In the genomic region with DNA sequence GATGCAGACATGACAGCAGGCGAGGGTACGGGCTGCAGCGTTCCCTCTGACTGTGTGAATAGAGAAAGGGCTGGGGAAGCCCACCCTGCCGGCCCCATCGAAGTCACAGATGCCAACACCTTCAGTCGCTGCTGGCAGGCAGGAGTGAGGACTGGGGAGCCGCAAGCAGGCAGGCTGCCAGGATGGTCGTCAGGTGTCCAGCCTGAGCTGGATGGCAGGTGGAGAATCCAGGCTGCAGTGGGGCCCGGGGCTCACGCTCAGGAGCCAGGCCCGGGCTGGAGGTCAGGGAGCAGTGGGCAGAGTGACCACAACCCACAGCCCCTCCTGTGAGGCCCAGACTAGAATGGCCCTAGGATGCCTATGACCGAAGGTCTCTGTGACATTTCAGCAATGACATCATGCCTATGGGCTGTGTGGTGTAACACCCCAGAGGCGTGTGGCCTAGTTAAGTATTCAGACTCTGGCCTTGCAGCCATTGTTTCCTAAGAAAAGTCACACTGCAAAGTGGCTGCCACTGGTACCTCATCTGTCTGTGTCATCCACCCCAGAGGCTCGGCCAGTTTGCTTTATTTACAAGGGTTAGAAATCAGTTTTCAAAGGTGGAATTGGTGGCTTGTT, we compare ENCODE assay signal across 26 cellular contexts. TPM values are rescaled to one million over a fixed set of nuclear protein-coding genes. Genes with fewer than 3 reads are reported as not detected.
DNase-seq lines count a peak whose midpoint lies in the region; ATAC-seq, FAIRE-seq and TF ChIP-seq lines count a peak whose summit lies in the region.
"Had no signal": no experiment of that assay in that cellular context is flagged by ENCODE, and none has a peak within 500 bp of the region (broad histone marks: within the 10 kb centered on the region; RNA-seq: fewer than 3 reads in every experiment).

No MANE protein-coding gene starts in this region.

- H3K9ac ChIP-seq in GM12878 (ENCODE audit: control insufficient read depth, insufficient read depth, low read length) (no peak overlapping the region), kidney (ENCODE audit: low read length in 2 of 2) (no peak overlapping the region)

- no peak for TF ChIP-seq POLR2A in GM12878 (IDR thresholded peaks at IDR 0.05; ENCODE audit: low read depth, low read length)

- ATAC-seq in natural killer cell treated with Interleukin-12 subunit alpha and Interleukin-12 subunit beta and Interleukin-15 and Interleukin-18, amount 100 ng/mL, for 72 hours: no peak
- ATAC-seq in natural killer cell: no peak
- peak; percentile 69 for ATAC-seq in GM12878
- ATAC-seq in HG02973 (IDR thresholded peaks at IDR 0.05; ENCODE audit: unreplicated experiment): no peak
- ATAC-seq in GM21381 (IDR thresholded peaks at IDR 0.05; ENCODE audit: unreplicated experiment): no peak
- ATAC-seq: activated T-helper 17 cell treated with anti-CD3 and anti-CD28 coated beads, Interleukin-2, amount 50 U/mL, for 72 hours had no signal

- no peak for FAIRE-seq in GM12878 (lab: Jason Lieb, UNC)
- no peak for FAIRE-seq in kidney (lab: Jason Lieb, UNC)
- FAIRE-seq: GM12892 had no signal

- H3K27me3 Mint-ChIP-seq in natural killer cell treated with Interleukin-12 subunit alpha and Interleukin-12 subunit beta and Interleukin-15 and Interleukin-18, amount 100 ng/mL, for 72 hours: peaks cover 5 to 12% of the 10 kb centered on the region in 2 donors
- H3K27me3 Mint-ChIP-seq in natural killer cell (ENCODE audit: low read depth in 2 of 2): peaks cover 0 to 5% of the 10 kb centered on the region in 2 donors
- H3K27me3 Mint-ChIP-seq: activated naive CD8-positive, alpha-beta T cell had no signal

- H4K20me1 ChIP-seq in GM12878 (ENCODE audit: control insufficient read depth, insufficient read depth): no peaks in the 10 kb centered on the region; the same call in 1 of the 2 replicates

- WGBS in GM12878 (ENCODE audit: insufficient coverage, insufficient replicate concordance, low lambda C conversion rate, missing lambda C conversion rate): 34% methylated on average over 14 of the region's 14 CpGs

- no peaks in the 10 kb centered on the region for H3K4me1 Mint-ChIP-seq in natural killer cell treated with Interleukin-12 subunit alpha and Interleukin-12 subunit beta and Interleukin-15 and Interleukin-18, amount 100 ng/mL, for 72 hours (ENCODE audit: low read depth in 2 of 2)
- no peaks in the 10 kb centered on the region for H3K4me1 Mint-ChIP-seq in natural killer cell
- H3K4me1 Mint-ChIP-seq: activated T-helper 17 cell treated with anti-CD3 and anti-CD28 coated beads, Interleukin-2, amount 50 U/mL, for 72 hours; CD4-positive, alpha-beta memory T cell had no signal

- no peak for TF ChIP-seq EP300 in GM12878 (IDR thresholded peaks at IDR 0.05; ENCODE audit: borderline replicate concordance in 1 of 2, control insufficient read depth in 1 of 2, low read depth in 2 of 2, low read length in 2 of 2)

- H3K36me3 ChIP-seq in GM12878 (ENCODE audit: control insufficient read depth in 2 of 2, insufficient read depth in 2 of 2, low read length in 1 of 2): no peaks in the 10 kb centered on the region
- H3K36me3 ChIP-seq in kidney (ENCODE audit: control insufficient read depth in 1 of 2, insufficient read depth in 2 of 2, low read length in 2 of 2): no peaks in the 10 kb centered on the region
- H3K36me3 ChIP-seq: esophagus squamous epithelium, ovary, tibial nerve had no signal

- H3K79me2 ChIP-seq in GM12878 (ENCODE audit: control insufficient read depth, insufficient read depth, low read length): no peaks in the 10 kb centered on the region

- H3K4me3 Mint-ChIP-seq in natural killer cell treated with Interleukin-12 subunit alpha and Interleukin-12 subunit beta and Interleukin-15 and Interleukin-18, amount 100 ng/mL, for 72 hours: no peak overlapping the region
- no peak overlapping the region for H3K4me3 Mint-ChIP-seq in natural killer cell
- H3K4me3 Mint-ChIP-seq: activated naive CD8-positive, alpha-beta T cell; activated T-helper 17 cell treated with anti-CD3 and anti-CD28 coated beads, Interleukin-2, amount 50 U/mL, for 72 hours; CD4-positive, alpha-beta memory T cell had no signal

- H2AFZ ChIP-seq in GM12878 (ENCODE audit: control insufficient read depth, low read depth, low read length): no peak overlapping the region

- CTCF ChIA-PET in GM12878 (lab: Yijun Ruan, JAX): no interaction called here

- POLR2A ChIA-PET in GM12878 (lab: Charles Lee): interaction anchor here (1.0 to 3.1 kb wide), 5 partner anchors 9 to 779 kb away, joined by 3 to 20 read pairs (median 3); no protein-coding TSS in a partner anchor

- H3K27me3 ChIP-seq in GM12878 (replicated peaks in 1 of 2; ENCODE audit: control insufficient read depth in 2 of 2, insufficient read depth in 2 of 2, low read length in 1 of 2): no peaks in the 10 kb centered on the region
- H3K27me3 ChIP-seq: ovary, tibial nerve had no signal

- RAD21 ChIA-PET in GM12878 (lab: Charles Lee; ENCODE audit: unreplicated experiment): interaction anchor here (1.2 to 3.9 kb wide), 2 partner anchors 14 to 20 kb away, joined by 3 to 48 read pairs; no protein-coding TSS in a partner anchor

- no peak overlapping the region for H3K27ac Mint-ChIP-seq in natural killer cell treated with Interleukin-12 subunit alpha and Interleukin-12 subunit beta and Interleukin-15 and Interleukin-18, amount 100 ng/mL, for 72 hours
- H3K27ac Mint-ChIP-seq in natural killer cell: no peak overlapping the region
- H3K27ac Mint-ChIP-seq: activated naive CD8-positive, alpha-beta T cell; activated T-helper 17 cell treated with anti-CD3 and anti-CD28 coated beads, Interleukin-2, amount 50 U/mL, for 72 hours; CD4-positive, alpha-beta memory T cell had no signal

- no peak overlapping the region for H3K27ac ChIP-seq in GM12878 (ENCODE audit: control insufficient read depth, insufficient read depth)
- no peak overlapping the region for H3K27ac ChIP-seq in kidney (ENCODE audit: low read depth in 2 of 2, low read length in 2 of 2)
- H3K27ac ChIP-seq: esophagus squamous epithelium, ovary, tibial nerve had no signal

- H3K4me1 ChIP-seq in GM12878 (ENCODE audit: control insufficient read depth, insufficient read depth, low read length) (no peaks in the 10 kb centered on the region), kidney (ENCODE audit: control insufficient read depth in 1 of 2, insufficient read depth in 1 of 2, low read depth in 1 of 2, low read length in 2 of 2) (no peaks in the 10 kb centered on the region)
- H3K4me1 ChIP-seq: esophagus squamous epithelium, tibial nerve had no signal

- no peaks in the 10 kb centered on the region for H3K9me3 Mint-ChIP-seq in natural killer cell treated with Interleukin-12 subunit alpha and Interleukin-12 subunit beta and Interleukin-15 and Interleukin-18, amount 100 ng/mL, for 72 hours
- H3K9me3 Mint-ChIP-seq in natural killer cell: no peaks in the 10 kb centered on the region

- TF ChIP-seq CTCF in natural killer cell (IDR thresholded peaks at IDR 0.05) (no peak), GM12878 (IDR thresholded peaks at IDR 0.05 in 2 of 3, conservative IDR thresholded peaks at IDR 0.05 in 1 of 3; ENCODE audit: control insufficient read depth in 2 of 3, extremely low read depth in 1 of 3, insufficient read depth in 1 of 3, low read depth in 3 of 3, low read length in 3 of 3) (no peak), kidney (IDR thresholded peaks at IDR 0.05; ENCODE audit: borderline replicate concordance, extremely low read depth, insufficient read depth) (no peak)

- SMC1A ChIA-PET in GM12878 (lab: Charles Lee; ENCODE audit: uncharacterized antibody, unreplicated experiment): interaction anchor here (2.4 to 7.0 kb wide), 3 partner anchors 13 to 20 kb away, joined by 9 to 39 read pairs (median 24); no protein-coding TSS in a partner anchor

- H3K36me3 Mint-ChIP-seq in natural killer cell treated with Interleukin-12 subunit alpha and Interleukin-12 subunit beta and Interleukin-15 and Interleukin-18, amount 100 ng/mL, for 72 hours: no peaks in the 10 kb centered on the region
- H3K36me3 Mint-ChIP-seq in natural killer cell: no peaks in the 10 kb centered on the region
- H3K36me3 Mint-ChIP-seq: activated naive CD8-positive, alpha-beta T cell; CD4-positive, alpha-beta memory T cell had no signal

- TF ChIP-seq RAD21 in GM12878 (IDR thresholded peaks at IDR 0.05; ENCODE audit: insufficient read depth, low read depth, low read length): no peak

- H3K9me3 ChIP-seq in GM12878 (replicated peaks; ENCODE audit: control insufficient read depth, insufficient read depth, low read length): no peaks in the 10 kb centered on the region
- H3K9me3 ChIP-seq in kidney (ENCODE audit: control insufficient read depth in 1 of 2, low read length in 2 of 2): no peaks in the 10 kb centered on the region
- H3K9me3 ChIP-seq: esophagus squamous epithelium, ovary, tibial nerve had no signal

- no TSS peak for BruUV-seq in GM12878 (replicated peaks; lab: Mats Ljungman, UMichigan)

- no peak overlapping the region for H3K4me2 ChIP-seq in GM12878 (ENCODE audit: control insufficient read depth, insufficient read depth)

- H3K4me3 ChIP-seq in GM12878 (no peak overlapping the region), kidney (ENCODE audit: low read length in 2 of 2) (no peak overlapping the region)
- H3K4me3 ChIP-seq: esophagus squamous epithelium, ovary, tibial nerve had no signal

- in situ Hi-C loops in GM12878 (cut with MboI): no loop called here

- DNase-seq in natural killer cell treated with Interleukin-12 subunit alpha and Interleukin-12 subunit beta and Interleukin-15 and Interleukin-18, amount 100 ng/mL, for 72 hours (ENCODE audit: low spot score): peak; percentile 39
- DNase-seq in natural killer cell (no peak), GM12878 (ENCODE audit: low read depth, low spot score) (no peak), mucosa of gallbladder (ENCODE audit: low spot score) (peak; percentile 6), glomerular visceral epithelial cell (ENCODE audit: extremely low spot score) (no peak), kidney (no peak)
- DNase-seq: activated CD4-positive, alpha-beta T cell treated with anti-CD3 and anti-CD28 coated beads for 48 hours; CD4-positive, alpha-beta memory T cell; effector memory CD4-positive, alpha-beta T cell; esophagus squamous epithelium; glutamatergic neuron; GOT3; NCI-H1105 treated with DMSO at 0.1 percent for 48 hours; NCI-H510A treated with DMSO at 0.1 percent for 48 hours; stimulated activated CD4-positive, alpha-beta T cell treated with anti-CD3 and anti-CD28 coated beads, Interleukin-1b, Interleukin-23, amount 100 ng/mL, for 48 hours; stimulated activated naive CD4-positive, alpha-beta T cell treated with Interleukin-2 at 50 U/mL for 16 hours had no signal

- intact Hi-C loops in natural killer cell (cut with micrococcal nuclease): no loop called here
- intact Hi-C loops in GM12878 (cut with micrococcal nuclease; ENCODE audit: unreplicated experiment): no loop called here
- intact Hi-C loops in kidney (cut with DNase I): no loop called here

RNA-seq across cellular contexts. Expression of a gene that starts 15.7 kb away (rescaled TPM):
- not detected for total RNA-seq in natural killer cell treated with Interleukin-12 subunit alpha and Interleukin-12 subunit beta and Interleukin-15 and Interleukin-18, amount 100 ng/mL, for 72 hours
- total RNA-seq in natural killer cell (not detected), GM12878 (2014; rRNA removed) (not detected in 2 replicates), GM12878 (2014; rRNA removed; fragmentation: Illumina TruSeq; extraction: Trizol) (not detected in 2 replicates), GM12878 (2021) (not detected in 2 replicates), mucosa of gallbladder (not detected), kidney (not detected)
- total RNA-seq in GM12878 (2013; cell fraction: nucleolus; rRNA removed): not detected in 2 replicates
- not detected for polyA plus RNA-seq in GM12878 (2011; ENCODE audit: low read depth)
- polyA plus RNA-seq in GM12878 (2011; rRNA removed) (not detected in 2 replicates), GM12878 (2014; fragmentation: Illumina TruSeq; extraction: Trizol) (not detected in 2 replicates), GM12878 (2014; fragmentation: Nextera tagmentation; extraction: Ambion mirVana) (not detected), GM12878 (2014; rRNA removed) (not detected in 2 replicates), GM12878 (2016; fragmentation: Nextera tagmentation; extraction: Ambion mirVana) (not detected), kidney (ENCODE audit: insufficient read depth, low read depth, low replicate concordance) (not detected)
- not detected in 2 replicates for polyA plus RNA-seq in GM12878 (2011; cell fraction: cytosol; rRNA removed)
- polyA plus RNA-seq in GM12878 (2011; cell fraction: nucleus; rRNA removed): not detected in 2 replicates
- polyA plus RNA-seq in GM12878 (2012): not detected in 2 replicates
- not detected in 2 replicates for polyA minus RNA-seq in GM12878 (2011; rRNA and poly(A)+ RNA removed)
- polyA minus RNA-seq in GM12878 (2011; cell fraction: cytosol; rRNA and poly(A)+ RNA removed): not detected in 2 replicates
- polyA minus RNA-seq in GM12878 (2011; cell fraction: nucleus; rRNA and poly(A)+ RNA removed): not detected in 2 replicates
- total RNA-seq: activated T-helper 17 cell treated with anti-CD3 and anti-CD28 coated beads, Interleukin-2, amount 50 U/mL, for 72 hours; CD4-positive, alpha-beta memory T cell; cerebellum; esophagus squamous epithelium; LHCN-M2; liver; ovary; tibial nerve had no signal
- polyA plus RNA-seq: CD4-positive, alpha-beta memory T cell; liver had no signal

Comparison
In these comparisons a context has a peak if more than half of its experiments do, and no peak if none do; other contexts are left out.
1. DNase-seq: peak in natural killer cell treated with Interleukin-12 subunit alpha and Interleukin-12 subunit beta and Interleukin-15 and Interleukin-18, amount 100 ng/mL, for 72 hours (single experiment) and mucosa of gallbladder (single experiment); none in natural killer cell (single experiment), GM12878 (single experiment), glomerular visceral epithelial cell (single experiment) and kidney (single experiment).